Comparison of ENCODE assay signal across 11 cellular contexts in genomic region chr12:96352161-96352835, GRCh38. TPM values are rescaled to one million over a fixed set of nuclear protein-coding genes. Genes with fewer than 3 reads are reported as not detected.
DNase-seq lines count a peak whose midpoint lies in the region; ATAC-seq, FAIRE-seq and TF ChIP-seq lines count a peak whose summit lies in the region.
"Had no signal": no experiment of that assay in that cellular context is flagged by ENCODE, and none has a peak within 500 bp of the region (broad histone marks: within the 10 kb centered on the region; RNA-seq: fewer than 3 reads in every experiment).

No MANE protein-coding gene starts in this region.

- ATAC-seq in CD8-positive, alpha-beta T cell, result peak; percentile 31
- ATAC-seq in HG02870 (IDR thresholded peaks at IDR 0.05; ENCODE audit: unreplicated experiment) (peak; percentile 40), K562 (peak; percentile 50), natural killer cell (peak in 2 of 3 donors; percentile 9 to 11)

- H2AFZ ChIP-seq in K562 (ENCODE audit: low read depth, low read length), result no peak overlapping the region

- H3K36me3 Mint-ChIP-seq in CD8-positive, alpha-beta T cell, result no peaks in the 10 kb centered on the region
- H3K36me3 Mint-ChIP-seq in natural killer cell, result no peaks in the 10 kb centered on the region

- intact Hi-C loops in CD8-positive, alpha-beta T cell (cut with DNase I, micrococcal nuclease), result loop anchor here in 1 of 2 experiments (2.0 kb wide), 1 partner anchor 19 kb away; no protein-coding TSS in a partner anchor
- intact Hi-C loops in K562 (cut with micrococcal nuclease), result no loop called here
- intact Hi-C loops in natural killer cell (cut with micrococcal nuclease), result loop anchor here (5.0 kb wide), 1 partner anchor 40 kb away; no protein-coding TSS in a partner anchor

- H3K79me2 ChIP-seq in K562 (ENCODE audit: control insufficient read depth, insufficient read depth, low read length), result peaks cover 96% of the 10 kb centered on the region

- TF ChIP-seq RAD21 in K562 (CRISPR knock-in tag; conservative IDR thresholded peaks at IDR 0.05 in 1 of 2, IDR thresholded peaks at IDR 0.05 in 1 of 2), result no peak

- no peak for TF ChIP-seq POLR2A in K562 (conservative IDR thresholded peaks at IDR 0.05)

- H3K4me1 Mint-ChIP-seq in CD8-positive, alpha-beta T cell (ENCODE audit: low read depth), result peaks cover 83% of the 10 kb centered on the region
- peaks cover 83 to 90% of the 10 kb centered on the region in 2 donors for H3K4me1 Mint-ChIP-seq in natural killer cell

- POLR2A ChIA-PET in CD8-positive, alpha-beta T cell (lab: Charles Lee), result interaction anchor here (1.2 kb wide), 1 partner anchor 16 kb away, joined by 3 read pairs; no protein-coding TSS in a partner anchor
- POLR2A ChIA-PET in K562 (lab: Yijun Ruan, JAX), result interaction anchor here (0.9 to 2.1 kb wide), 3 partner anchors 9 to 19 kb away, joined by 4 to 12 read pairs (median 4); no protein-coding TSS in a partner anchor

- no peaks in the 10 kb centered on the region for H3K9me3 ChIP-seq in CD8-positive, alpha-beta T cell (ENCODE audit: low read length)
- H3K9me3 ChIP-seq in K562 (replicated peaks; ENCODE audit: control insufficient read depth, insufficient read depth, low read depth, low read length), result no peaks in the 10 kb centered on the region

- H3K4me3 ChIP-seq in CD8-positive, alpha-beta T cell (ENCODE audit: low read depth, low read length), result no peak overlapping the region
- H3K4me3 ChIP-seq in K562, result no peak overlapping the region

- no peaks in the 10 kb centered on the region for H3K27me3 Mint-ChIP-seq in CD8-positive, alpha-beta T cell (ENCODE audit: low read depth)
- H3K27me3 Mint-ChIP-seq in natural killer cell (ENCODE audit: low read depth in 2 of 2), result no peaks in the 10 kb centered on the region

- CTCF ChIA-PET in CD8-positive, alpha-beta T cell (lab: Charles Lee), result interaction anchor here (0.9 to 1.0 kb wide), 2 partner anchors 8 to 49 kb away, joined by 3 read pairs; partner anchors contain the start of gene CDK17
- CTCF ChIA-PET in K562 (lab: Yijun Ruan, JAX; ENCODE audit: low intra/inter-chr PET ratio), result no interaction called here

- no peaks in the 10 kb centered on the region for H3K27me3 ChIP-seq in CD8-positive, alpha-beta T cell (ENCODE audit: insufficient read depth, low read length)
- H3K27me3 ChIP-seq in K562 (ENCODE audit: control insufficient read depth in 2 of 2, insufficient read depth in 2 of 2, low read length in 2 of 2), result no peaks in the 10 kb centered on the region
- H3K27me3 ChIP-seq: brain microvascular endothelial cell had no signal

- H3K4me3 Mint-ChIP-seq in CD8-positive, alpha-beta T cell, result no peak overlapping the region
- peak overlapping the region; percentile 68 for H3K4me3 Mint-ChIP-seq in natural killer cell

- no peak for FAIRE-seq in K562 (lab: Jason Lieb, UNC)

- no peak for DNase-seq in CD8-positive, alpha-beta T cell
- DNase-seq in K562 (ENCODE audit: extremely low read depth in 1 of 4, low spot score in 3 of 4) (no peak), natural killer cell (no peak), SKM-1 treated with dmso at 0.1 percent for 144 hours (lab: John Stamatoyannopoulos, UW; ENCODE audit: unreplicated experiment) (no peak), NCI-H2196 treated with DMSO at 0.1 percent for 48 hours (lab: John Stamatoyannopoulos, UW; ENCODE audit: unreplicated experiment) (no peak), cerebellar cortex (ENCODE audit: low spot score) (no peak)
- DNase-seq in stimulated activated CD8-positive, alpha-beta memory T cell treated with anti-CD3 and anti-CD28 coated beads, Interleukin-4, amount 100 ng/mL, for 48 hours, result no peak
- DNase-seq: brain microvascular endothelial cell, T-helper 9 cell had no signal

- peaks cover 10% of the 10 kb centered on the region; the same call in 1 of the 2 replicates for H4K20me1 ChIP-seq in K562 (replicated peaks; ENCODE audit: control insufficient read depth, insufficient read depth, low read length)

- no peak for TF ChIP-seq EP300 in K562 (IDR thresholded peaks at IDR 0.05; ENCODE audit: low read length)

- no peaks in the 10 kb centered on the region for H3K9me3 Mint-ChIP-seq in CD8-positive, alpha-beta T cell
- no peaks in the 10 kb centered on the region for H3K9me3 Mint-ChIP-seq in natural killer cell

- no TSS peak for BruUV-seq in K562 (replicated peaks; lab: Mats Ljungman, UMichigan)

- WGBS in K562 (ENCODE audit: insufficient coverage, low coverage, missing lambda C conversion rate), result 51% methylated on average over 3 of the region's 3 CpGs

- no peak for TF ChIP-seq CTCF in CD8-positive, alpha-beta T cell (IDR thresholded peaks at IDR 0.05)
- no peak for TF ChIP-seq CTCF in K562 (IDR thresholded peaks at IDR 0.05 in 2 of 3, conservative IDR thresholded peaks at IDR 0.05 in 1 of 3; ENCODE audit: insufficient read depth in 2 of 3, low read depth in 1 of 3, low read length in 3 of 3)
- no peak for TF ChIP-seq CTCF in natural killer cell (IDR thresholded peaks at IDR 0.05)

- H3K4me2 ChIP-seq in K562 (ENCODE audit: insufficient read depth, low read length), result no peak overlapping the region

- H3K27ac Mint-ChIP-seq in CD8-positive, alpha-beta T cell, result no peak overlapping the region
- H3K27ac Mint-ChIP-seq in natural killer cell, result peak overlapping the region; percentile 76 to 81

- in situ Hi-C loops in K562 (cut with MboI), result no loop called here

- H3K36me3 ChIP-seq in CD8-positive, alpha-beta T cell (ENCODE audit: insufficient read depth, low read length), result no peaks in the 10 kb centered on the region
- H3K36me3 ChIP-seq in K562 (ENCODE audit: control insufficient read depth, insufficient read depth, low read length), result no peaks in the 10 kb centered on the region
- H3K36me3 ChIP-seq: brain microvascular endothelial cell had no signal

- no peak overlapping the region for H3K27ac ChIP-seq in CD8-positive, alpha-beta T cell (ENCODE audit: low read depth, low read length)
- no peak overlapping the region for H3K27ac ChIP-seq in K562 (ENCODE audit: extremely low read depth, low read depth, low read length)
- H3K27ac ChIP-seq: brain microvascular endothelial cell, C4-2B had no signal

- peaks cover 58% of the 10 kb centered on the region for H3K4me1 ChIP-seq in CD8-positive, alpha-beta T cell (ENCODE audit: insufficient read depth, low read length)
- no peaks in the 10 kb centered on the region; a peak in 2 of 5 replicates for H3K4me1 ChIP-seq in K562 (replicated peaks in 1 of 2; ENCODE audit: control insufficient read depth in 2 of 2, insufficient read depth in 2 of 2, low read length in 2 of 2)

- no peaks in the 10 kb centered on the region for H3K9me1 ChIP-seq in K562 (ENCODE audit: control insufficient read depth, insufficient read depth, low read length)

- H3K9ac ChIP-seq in K562 (ENCODE audit: insufficient read depth in 1 of 2, low read depth in 2 of 2, low read length in 2 of 2), result no peak overlapping the region

TF ChIP-seq in K562, 482 proteins besides CTCF, POLR2A, EP300 and RAD21:
- 0 out of 2 replicates have a peak, but pooled peaks have one; percentile 29 for TF ChIP-seq HMBOX1 (IDR thresholded peaks at IDR 0.05)
- no peak for TF ChIP-seq CSDE1 (IDR thresholded peaks at IDR 0.05)
- TF ChIP-seq NBN (IDR thresholded peaks at IDR 0.05; ENCODE audit: low read depth), result no peak
- no peak for TF ChIP-seq ZBTB34 (CRISPR knock-in tag; IDR thresholded peaks at IDR 0.05)
- no peak for TF ChIP-seq CBX3 (IDR thresholded peaks at IDR 0.05; ENCODE audit: borderline replicate concordance in 1 of 2, low read length in 2 of 2)
- no peak for TF ChIP-seq HDGF (IDR thresholded peaks at IDR 0.05)
- TF ChIP-seq GABPB2 (CRISPR knock-in tag; conservative IDR thresholded peaks at IDR 0.05), result no peak
- no peak for TF ChIP-seq TGIF2 (CRISPR knock-in tag; IDR thresholded peaks at IDR 0.05)

RNA-seq across cellular contexts. Expression of gene CDK17, which starts 47.9 kb away (rescaled TPM):
- 100 to 1,000 TPM; 150 to 160 TPM for total RNA-seq in CD8-positive, alpha-beta T cell
- 65.9 and 172 TPM in 2 replicates for total RNA-seq in K562 (2011; cell fraction: chromatin; rRNA removed; ENCODE audit: low replicate concordance)
- 32.7 and 54.6 TPM in 2 replicates for total RNA-seq in K562 (2011; cell fraction: nucleolus; rRNA removed)
- 69.6 and 109 TPM in 2 replicates for total RNA-seq in K562 (2011; cell fraction: nucleoplasm; rRNA removed)
- total RNA-seq in K562 (2014; rRNA removed) (16.8 and 17.5 TPM in 2 replicates), K562 (2014; rRNA removed; fragmentation: Illumina TruSeq; extraction: Trizol) (33.0 and 40.7 TPM in 2 replicates), K562 (2015; rRNA removed; fragmentation: Illumina TruSeq; extraction: Trizol) (32.5 and 39.3 TPM in 2 replicates), K562 (2021) (21.1 and 24.6 TPM in 2 replicates), natural killer cell (100 to 1,000 TPM; 199 to 234 (median 232) TPM)
- polyA plus RNA-seq in K562 (2011; rRNA removed) (18.6 and 21.6 TPM in 2 replicates), K562 (2014; fragmentation: Illumina TruSeq; extraction: Trizol) (27.8 and 35.1 TPM in 2 replicates), K562 (2014; fragmentation: Nextera tagmentation; extraction: Ambion mirVana) (1 to 10 TPM; 4.8 to 5.4 TPM), K562 (2014; rRNA removed) (12.9 and 13.9 TPM in 2 replicates)
- polyA plus RNA-seq in K562 (2011; cell fraction: cytosol; rRNA removed), result 5.4 and 12.0 TPM in 2 replicates
- polyA plus RNA-seq in K562 (2011; cell fraction: nucleus; rRNA removed), result 18.3 and 30.3 TPM in 2 replicates
- polyA plus RNA-seq in K562 (2012), result 13.1 and 14.2 TPM in 2 replicates
- polyA minus RNA-seq in K562 (2011; rRNA and poly(A)+ RNA removed), result 80.0 and 84.5 TPM in 2 replicates
- 20.4 and 29.0 TPM in 2 replicates for polyA minus RNA-seq in K562 (2011; cell fraction: cytosol; rRNA and poly(A)+ RNA removed)
- polyA minus RNA-seq in K562 (2011; cell fraction: nucleus; rRNA and poly(A)+ RNA removed), result 45.0 and 95.5 TPM in 2 replicates
